8 cellular contexts compared by ENCODE assay signal in the genomic region with DNA sequence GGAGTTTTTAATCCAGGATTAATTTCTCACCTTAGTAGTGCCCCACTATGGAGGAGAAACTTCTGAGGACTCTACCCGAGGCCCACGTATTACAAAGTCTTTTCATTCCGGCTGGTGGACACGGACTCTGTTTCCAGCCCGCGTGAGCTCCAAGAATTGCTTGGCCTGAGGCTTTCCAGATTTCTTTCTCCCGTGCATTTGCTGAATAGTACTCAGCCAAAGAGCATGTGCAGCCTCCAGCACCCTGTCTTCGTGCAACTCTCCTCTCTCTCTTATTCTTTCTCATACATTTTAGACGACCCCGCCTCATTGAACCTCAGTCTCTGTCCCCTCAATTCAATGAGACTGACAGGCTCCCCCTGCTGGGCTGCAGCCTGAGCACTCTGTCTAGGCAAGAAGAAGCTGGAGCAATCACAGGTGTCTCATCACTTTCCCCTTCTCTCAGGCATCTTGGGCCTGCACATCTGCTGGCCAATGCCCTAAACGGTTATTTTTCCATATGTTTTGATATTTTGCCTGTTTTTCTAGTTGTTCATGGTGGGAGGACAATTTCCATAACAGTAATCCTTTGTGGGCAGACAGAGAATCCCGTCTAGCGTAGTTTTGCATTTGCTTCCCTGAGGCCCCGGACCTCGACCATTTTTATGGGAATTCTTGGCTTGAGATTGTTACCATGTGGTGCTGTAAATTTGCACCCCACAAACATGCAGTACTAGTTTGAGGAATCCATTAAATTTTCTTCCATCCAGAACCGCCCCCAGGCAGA.
DNase-seq lines count a peak whose midpoint lies in the region; ATAC-seq and TF ChIP-seq lines count a peak whose summit lies in the region.

No MANE protein-coding gene starts in this region.

- TF ChIP-seq CTCF in astrocyte of the spinal cord (IDR thresholded peaks at IDR 0.05; ENCODE audit: low read depth, low read length) = peak; percentile 90

- no peaks in the 10 kb centered on the region for H3K9me3 ChIP-seq in KOPT-K1 (ENCODE audit: insufficient read depth, low read length, poor library complexity, severe bottlenecking)

- H3K4me3 ChIP-seq in astrocyte of the spinal cord (ENCODE audit: low read depth, low read length) = no peak overlapping the region

- no peak for ATAC-seq in GM21423 (IDR thresholded peaks at IDR 0.05; ENCODE audit: unreplicated experiment)

- H3K36me3 ChIP-seq in KOPT-K1 (ENCODE audit: insufficient read depth, low read length) = no peaks in the 10 kb centered on the region

- DNase-seq in NCI-H1417 (lab: John Stamatoyannopoulos, UW) (peak; percentile 31 to 69 (median 54)), NCI-H1417 treated with DMSO at 0.1 percent for 48 hours (lab: John Stamatoyannopoulos, UW) (no peak), T-helper 9 cell (peak; percentile 62), astrocyte of the spinal cord (ENCODE audit: low read depth, low spot score) (peak; percentile 28), iris pigment epithelial cell (ENCODE audit: low read depth) (peak; percentile 34)
- DNase-seq in stimulated activated CD4-positive, alpha-beta T cell treated with anti-CD3 and anti-CD28 coated beads, Interleukin-1b, Interleukin-23, amount 100 ng/mL, for 24 hours (ENCODE audit: low read depth in 4 of 4, low spot score in 1 of 4) = peak in 3 of 4 experiments; percentile 39 to 61 (median 53)

- in situ Hi-C loops in astrocyte of the spinal cord (cut with HindIII; ENCODE audit: low sequenced_read_pairs) = no loop called here

- H3K27ac ChIP-seq in KOPT-K1 (ENCODE audit: low read depth, low read length, poor library complexity, severe bottlenecking) = peak overlapping the region; percentile 79
